Comparison of ENCODE assay signal across 8 cellular contexts in genomic region chr5:64958757-64959391, GRCh38.
A peak's percentile ranks its signal among the peaks of the same experiment; 100 is the strongest.
DNase-seq lines count a peak whose midpoint lies in the region; ATAC-seq and TF ChIP-seq lines count a peak whose summit lies in the region.

No MANE protein-coding gene starts in this region.

- no peak overlapping the region for H3K4me2 ChIP-seq in DOHH2 (ENCODE audit: low read length)
- no peak overlapping the region for H3K4me2 ChIP-seq in neural cell (ENCODE audit: low read length)

- H3K9me3 ChIP-seq in DOHH2 (ENCODE audit: control insufficient read depth, insufficient read depth, low read length) (peaks cover 6% of the 10 kb centered on the region; the same call in 1 of the 2 replicates), neural cell (ENCODE audit: low read length) (no peaks in the 10 kb centered on the region)

- ATAC-seq in GM18498 (IDR thresholded peaks at IDR 0.05; ENCODE audit: unreplicated experiment): no peak
- ATAC-seq in HG03196 (IDR thresholded peaks at IDR 0.05; ENCODE audit: unreplicated experiment): no peak
- ATAC-seq in GM21825 (IDR thresholded peaks at IDR 0.05; ENCODE audit: unreplicated experiment): no peak

- H3K4me1 ChIP-seq in DOHH2 (ENCODE audit: control insufficient read depth, low read length): no peaks in the 10 kb centered on the region

- H3K27ac ChIP-seq in DOHH2 (ENCODE audit: low read depth, low read length) (no peak overlapping the region), neural cell (ENCODE audit: low read length) (no peak overlapping the region)

- peak; percentile 61 for TF ChIP-seq RAD21 in neural cell (conservative IDR thresholded peaks at IDR 0.05)

- no peaks in the 10 kb centered on the region for H3K9me2 ChIP-seq in DOHH2 (replicated peaks; ENCODE audit: control insufficient read depth, low read length)
- no peaks in the 10 kb centered on the region for H3K9me2 ChIP-seq in neural cell (ENCODE audit: insufficient read depth, low read length)

- TF ChIP-seq EP300 in neural cell (conservative IDR thresholded peaks at IDR 0.05; ENCODE audit: poor library complexity, severe bottlenecking): no peak

- H3F3A ChIP-seq in DOHH2 (ENCODE audit: control insufficient read depth, insufficient read depth) (no peaks in the 10 kb centered on the region), neural cell (ENCODE audit: insufficient read depth, low read length, poor library complexity, severe bottlenecking) (no peaks in the 10 kb centered on the region)

- peak; percentile 64 for TF ChIP-seq CTCF in DOHH2 (IDR thresholded peaks at IDR 0.05; ENCODE audit: low read depth, low read length, poor library complexity, severe bottlenecking)
- peak; percentile 60 for TF ChIP-seq CTCF in neural cell (IDR thresholded peaks at IDR 0.05; ENCODE audit: poor library complexity, severe bottlenecking)

- H3K4me3 ChIP-seq in DOHH2 (ENCODE audit: low read length) (no peak overlapping the region), neural cell (ENCODE audit: low read length) (no peak overlapping the region)

- DNase-seq in LHCN-M2 (ENCODE audit: low read depth) (peak; percentile 47), NCI-H1092 treated with DMSO at 0.1 percent for 48 hours (lab: John Stamatoyannopoulos, UW) (no peak)
- peak; percentile 2 for DNase-seq in central memory CD4-positive, alpha-beta T cell

- H3K9ac ChIP-seq in neural cell (ENCODE audit: low read length): no peak overlapping the region

- no peaks in the 10 kb centered on the region for H3K27me3 ChIP-seq in DOHH2 (ENCODE audit: control insufficient read depth, low read length)
- H3K27me3 ChIP-seq in neural cell (ENCODE audit: insufficient read depth, low read depth, low read length): no peaks in the 10 kb centered on the region

- H2AFZ ChIP-seq in neural cell (ENCODE audit: low read depth, low read length): no peak overlapping the region

- H4K20me1 ChIP-seq in DOHH2 (ENCODE audit: control insufficient read depth, insufficient read depth, low read depth, low read length) (no peaks in the 10 kb centered on the region), neural cell (ENCODE audit: insufficient read depth) (no peaks in the 10 kb centered on the region)

- H3K79me2 ChIP-seq in DOHH2 (ENCODE audit: control insufficient read depth, low read length): no peaks in the 10 kb centered on the region
- H3K79me2 ChIP-seq in neural cell (replicated peaks; ENCODE audit: insufficient read depth, low read length): no peaks in the 10 kb centered on the region

- no peaks in the 10 kb centered on the region for H3K36me3 ChIP-seq in DOHH2 (ENCODE audit: control insufficient read depth, low read length)
- no peaks in the 10 kb centered on the region for H3K36me3 ChIP-seq in neural cell (ENCODE audit: insufficient read depth, low read length)

TF ChIP-seq in neural cell, 6 proteins besides CTCF, POLR2A, EP300 and RAD21:
- peak; percentile 67 for TF ChIP-seq SMC3 (conservative IDR thresholded peaks at IDR 0.05; ENCODE audit: poor library complexity)
- TF ChIP-seq POLR2AphosphoS5 (IDR thresholded peaks at IDR 0.05): no peak
